In the genomic region with DNA sequence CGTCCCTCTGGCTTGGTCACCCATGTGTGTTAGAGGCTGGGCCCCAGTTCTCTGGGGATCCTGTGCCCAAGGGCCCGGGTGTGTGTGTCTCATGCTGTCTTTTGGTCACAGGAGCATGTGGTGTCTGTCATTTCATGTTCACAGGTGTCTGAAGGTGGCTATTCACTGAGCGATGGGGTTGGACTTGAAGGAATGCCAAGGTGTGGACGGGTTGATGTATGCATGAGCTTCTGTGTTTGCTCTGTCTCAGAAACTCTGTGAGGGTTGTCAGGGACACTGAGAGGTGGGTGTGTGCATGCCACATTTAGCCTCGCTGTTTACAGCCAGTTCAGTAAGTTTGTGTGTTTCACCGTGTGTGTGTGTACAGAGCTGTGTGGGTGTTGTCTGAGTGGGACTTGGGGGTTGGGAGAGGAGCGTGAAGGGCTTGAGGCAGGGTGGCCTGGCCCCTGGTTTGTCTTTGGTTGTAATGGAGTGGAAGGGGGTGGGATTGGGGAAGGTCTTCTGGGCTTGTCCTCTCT, we compare ENCODE assay signal across 1 cellular context.
TF ChIP-seq lines count a peak whose summit lies in the region.

No MANE protein-coding gene starts in this region.

TF ChIP-seq in HepG2, 621 proteins besides CTCF, POLR2A, EP300 and RAD21 (continued from another document and continues in another):
- TF ChIP-seq, protein P1, sequence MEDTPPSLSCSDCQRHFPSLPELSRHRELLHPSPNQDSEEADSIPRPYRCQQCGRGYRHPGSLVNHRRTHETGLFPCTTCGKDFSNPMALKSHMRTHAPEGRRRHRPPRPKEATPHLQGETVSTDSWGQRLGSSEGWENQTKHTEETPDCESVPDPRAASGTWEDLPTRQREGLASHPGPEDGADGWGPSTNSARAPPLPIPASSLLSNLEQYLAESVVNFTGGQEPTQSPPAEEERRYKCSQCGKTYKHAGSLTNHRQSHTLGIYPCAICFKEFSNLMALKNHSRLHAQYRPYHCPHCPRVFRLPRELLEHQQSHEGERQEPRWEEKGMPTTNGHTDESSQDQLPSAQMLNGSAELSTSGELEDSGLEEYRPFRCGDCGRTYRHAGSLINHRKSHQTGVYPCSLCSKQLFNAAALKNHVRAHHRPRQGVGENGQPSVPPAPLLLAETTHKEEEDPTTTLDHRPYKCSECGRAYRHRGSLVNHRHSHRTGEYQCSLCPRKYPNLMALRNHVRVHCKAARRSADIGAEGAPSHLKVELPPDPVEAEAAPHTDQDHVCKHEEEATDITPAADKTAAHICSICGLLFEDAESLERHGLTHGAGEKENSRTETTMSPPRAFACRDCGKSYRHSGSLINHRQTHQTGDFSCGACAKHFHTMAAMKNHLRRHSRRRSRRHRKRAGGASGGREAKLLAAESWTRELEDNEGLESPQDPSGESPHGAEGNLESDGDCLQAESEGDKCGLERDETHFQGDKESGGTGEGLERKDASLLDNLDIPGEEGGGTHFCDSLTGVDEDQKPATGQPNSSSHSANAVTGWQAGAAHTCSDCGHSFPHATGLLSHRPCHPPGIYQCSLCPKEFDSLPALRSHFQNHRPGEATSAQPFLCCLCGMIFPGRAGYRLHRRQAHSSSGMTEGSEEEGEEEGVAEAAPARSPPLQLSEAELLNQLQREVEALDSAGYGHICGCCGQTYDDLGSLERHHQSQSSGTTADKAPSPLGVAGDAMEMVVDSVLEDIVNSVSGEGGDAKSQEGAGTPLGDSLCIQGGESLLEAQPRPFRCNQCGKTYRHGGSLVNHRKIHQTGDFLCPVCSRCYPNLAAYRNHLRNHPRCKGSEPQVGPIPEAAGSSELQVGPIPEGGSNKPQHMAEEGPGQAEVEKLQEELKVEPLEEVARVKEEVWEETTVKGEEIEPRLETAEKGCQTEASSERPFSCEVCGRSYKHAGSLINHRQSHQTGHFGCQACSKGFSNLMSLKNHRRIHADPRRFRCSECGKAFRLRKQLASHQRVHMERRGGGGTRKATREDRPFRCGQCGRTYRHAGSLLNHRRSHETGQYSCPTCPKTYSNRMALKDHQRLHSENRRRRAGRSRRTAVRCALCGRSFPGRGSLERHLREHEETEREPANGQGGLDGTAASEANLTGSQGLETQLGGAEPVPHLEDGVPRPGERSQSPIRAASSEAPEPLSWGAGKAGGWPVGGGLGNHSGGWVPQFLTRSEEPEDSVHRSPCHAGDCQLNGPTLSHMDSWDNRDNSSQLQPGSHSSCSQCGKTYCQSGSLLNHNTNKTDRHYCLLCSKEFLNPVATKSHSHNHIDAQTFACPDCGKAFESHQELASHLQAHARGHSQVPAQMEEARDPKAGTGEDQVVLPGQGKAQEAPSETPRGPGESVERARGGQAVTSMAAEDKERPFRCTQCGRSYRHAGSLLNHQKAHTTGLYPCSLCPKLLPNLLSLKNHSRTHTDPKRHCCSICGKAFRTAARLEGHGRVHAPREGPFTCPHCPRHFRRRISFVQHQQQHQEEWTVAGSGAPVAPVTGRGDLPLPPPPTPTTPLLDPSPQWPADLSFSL (CRISPR knock-in tag; IDR thresholded peaks at IDR 0.05), result no peak
- TF ChIP-seq, protein P2, sequence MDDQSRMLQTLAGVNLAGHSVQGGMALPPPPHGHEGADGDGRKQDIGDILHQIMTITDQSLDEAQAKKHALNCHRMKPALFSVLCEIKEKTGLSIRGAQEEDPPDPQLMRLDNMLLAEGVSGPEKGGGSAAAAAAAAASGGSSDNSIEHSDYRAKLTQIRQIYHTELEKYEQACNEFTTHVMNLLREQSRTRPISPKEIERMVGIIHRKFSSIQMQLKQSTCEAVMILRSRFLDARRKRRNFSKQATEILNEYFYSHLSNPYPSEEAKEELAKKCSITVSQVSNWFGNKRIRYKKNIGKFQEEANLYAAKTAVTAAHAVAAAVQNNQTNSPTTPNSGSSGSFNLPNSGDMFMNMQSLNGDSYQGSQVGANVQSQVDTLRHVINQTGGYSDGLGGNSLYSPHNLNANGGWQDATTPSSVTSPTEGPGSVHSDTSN (CRISPR knock-in tag; IDR thresholded peaks at IDR 0.05; ENCODE audit: borderline replicate concordance), result no peak
- TF ChIP-seq CREB1 (IDR thresholded peaks at IDR 0.05) (no peak), CREB1 (CRISPR knock-in tag; IDR thresholded peaks at IDR 0.05) (no peak), NFKBIZ (CRISPR knock-in tag; IDR thresholded peaks at IDR 0.05) (no peak), ZNF143 (CRISPR knock-in tag; IDR thresholded peaks at IDR 0.05) (no peak), ZNF230 (CRISPR knock-in tag; IDR thresholded peaks at IDR 0.05) (0 out of 2 replicates have a peak, but pooled peaks have one; percentile 58), RBM39 (IDR thresholded peaks at IDR 0.05; ENCODE audit: low read depth, low read length, poor library complexity, severe bottlenecking) (no peak), PCBP2 (optimal IDR thresholded peaks at IDR 0.05; ENCODE audit: low read depth, low read length, poor library complexity, severe bottlenecking) (peak; percentile 29), AHR (CRISPR knock-in tag; IDR thresholded peaks at IDR 0.05) (0 out of 2 replicates have a peak, but pooled peaks have one; percentile 42), ZNF263 (CRISPR knock-in tag; IDR thresholded peaks at IDR 0.05) (no peak), TBX2 (CRISPR knock-in tag; IDR thresholded peaks at IDR 0.05; ENCODE audit: borderline replicate concordance) (peak; percentile 76), FOXA1 (IDR thresholded peaks at IDR 0.05) (no peak), FOXA1 (CRISPR knock-in tag; IDR thresholded peaks at IDR 0.05) (peak; percentile 63), ZNF101 (CRISPR knock-in tag; IDR thresholded peaks at IDR 0.05; ENCODE audit: borderline replicate concordance, low read depth) (0 out of 2 replicates have a peak, but pooled peaks have one; percentile 66), ZNF564 (CRISPR knock-in tag; IDR thresholded peaks at IDR 0.05) (0 out of 2 replicates have a peak, but pooled peaks have one; percentile 10), MAZ (IDR thresholded peaks at IDR 0.05; ENCODE audit: borderline replicate concordance, low read depth, low read length) (no peak), MAZ (CRISPR knock-in tag; IDR thresholded peaks at IDR 0.05; ENCODE audit: low read depth) (no peak), ZNF776 (CRISPR knock-in tag; IDR thresholded peaks at IDR 0.05) (0 out of 2 replicates have a peak, but pooled peaks have one; percentile 53), ZNF138 (CRISPR knock-in tag; IDR thresholded peaks at IDR 0.05; ENCODE audit: low read depth) (peak; percentile 28; the same call in 1 of the 2 replicates), ZNF225 (CRISPR knock-in tag; IDR thresholded peaks at IDR 0.05) (no peak), ZNF468 (CRISPR knock-in tag; IDR thresholded peaks at IDR 0.05) (0 out of 2 replicates have a peak, but pooled peaks have one; percentile 63), SMAD1 (CRISPR knock-in tag; IDR thresholded peaks at IDR 0.05; ENCODE audit: borderline replicate concordance, low read depth) (no peak), NONO (IDR thresholded peaks at IDR 0.05) (no peak), NONO (CRISPR knock-in tag; conservative IDR thresholded peaks at IDR 0.05) (peak; percentile 57), TGIF2 (CRISPR knock-in tag; IDR thresholded peaks at IDR 0.05) (no peak), KLF16 (CRISPR knock-in tag; IDR thresholded peaks at IDR 0.05) (peak in 1 of 2 experiments; percentile 49; a peak in 1 of 4 replicates), FOXP1 (IDR thresholded peaks at IDR 0.05) (no peak), FOXP1 (CRISPR knock-in tag; IDR thresholded peaks at IDR 0.05) (peak; percentile 62), ARNTL (CRISPR knock-in tag; IDR thresholded peaks at IDR 0.05) (peak; percentile 0; the same call in 1 of the 2 replicates), SAP130 (CRISPR knock-in tag; IDR thresholded peaks at IDR 0.05; ENCODE audit: low read depth) (peak; percentile 73), ZNF569 (CRISPR knock-in tag; IDR thresholded peaks at IDR 0.05; ENCODE audit: borderline replicate concordance) (no peak), HOXA3 (CRISPR knock-in tag; IDR thresholded peaks at IDR 0.05) (0 out of 2 replicates have a peak, but pooled peaks have one; percentile 4)
- TF ChIP-seq, protein P3, sequence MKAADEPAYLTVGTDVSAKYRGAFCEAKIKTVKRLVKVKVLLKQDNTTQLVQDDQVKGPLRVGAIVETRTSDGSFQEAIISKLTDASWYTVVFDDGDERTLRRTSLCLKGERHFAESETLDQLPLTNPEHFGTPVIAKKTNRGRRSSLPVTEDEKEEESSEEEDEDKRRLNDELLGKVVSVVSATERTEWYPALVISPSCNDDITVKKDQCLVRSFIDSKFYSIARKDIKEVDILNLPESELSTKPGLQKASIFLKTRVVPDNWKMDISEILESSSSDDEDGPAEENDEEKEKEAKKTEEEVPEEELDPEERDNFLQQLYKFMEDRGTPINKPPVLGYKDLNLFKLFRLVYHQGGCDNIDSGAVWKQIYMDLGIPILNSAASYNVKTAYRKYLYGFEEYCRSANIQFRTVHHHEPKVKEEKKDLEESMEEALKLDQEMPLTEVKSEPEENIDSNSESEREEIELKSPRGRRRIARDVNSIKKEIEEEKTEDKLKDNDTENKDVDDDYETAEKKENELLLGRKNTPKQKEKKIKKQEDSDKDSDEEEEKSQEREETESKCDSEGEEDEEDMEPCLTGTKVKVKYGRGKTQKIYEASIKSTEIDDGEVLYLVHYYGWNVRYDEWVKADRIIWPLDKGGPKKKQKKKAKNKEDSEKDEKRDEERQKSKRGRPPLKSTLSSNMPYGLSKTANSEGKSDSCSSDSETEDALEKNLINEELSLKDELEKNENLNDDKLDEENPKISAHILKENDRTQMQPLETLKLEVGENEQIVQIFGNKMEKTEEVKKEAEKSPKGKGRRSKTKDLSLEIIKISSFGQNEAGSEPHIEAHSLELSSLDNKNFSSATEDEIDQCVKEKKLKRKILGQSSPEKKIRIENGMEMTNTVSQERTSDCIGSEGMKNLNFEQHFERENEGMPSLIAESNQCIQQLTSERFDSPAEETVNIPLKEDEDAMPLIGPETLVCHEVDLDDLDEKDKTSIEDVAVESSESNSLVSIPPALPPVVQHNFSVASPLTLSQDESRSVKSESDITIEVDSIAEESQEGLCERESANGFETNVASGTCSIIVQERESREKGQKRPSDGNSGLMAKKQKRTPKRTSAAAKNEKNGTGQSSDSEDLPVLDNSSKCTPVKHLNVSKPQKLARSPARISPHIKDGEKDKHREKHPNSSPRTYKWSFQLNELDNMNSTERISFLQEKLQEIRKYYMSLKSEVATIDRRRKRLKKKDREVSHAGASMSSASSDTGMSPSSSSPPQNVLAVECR (CRISPR knock-in tag; IDR thresholded peaks at IDR 0.05; ENCODE audit: borderline replicate concordance), result peak; percentile 47; the same call in 1 of the 2 replicates
- TF ChIP-seq, protein P4, sequence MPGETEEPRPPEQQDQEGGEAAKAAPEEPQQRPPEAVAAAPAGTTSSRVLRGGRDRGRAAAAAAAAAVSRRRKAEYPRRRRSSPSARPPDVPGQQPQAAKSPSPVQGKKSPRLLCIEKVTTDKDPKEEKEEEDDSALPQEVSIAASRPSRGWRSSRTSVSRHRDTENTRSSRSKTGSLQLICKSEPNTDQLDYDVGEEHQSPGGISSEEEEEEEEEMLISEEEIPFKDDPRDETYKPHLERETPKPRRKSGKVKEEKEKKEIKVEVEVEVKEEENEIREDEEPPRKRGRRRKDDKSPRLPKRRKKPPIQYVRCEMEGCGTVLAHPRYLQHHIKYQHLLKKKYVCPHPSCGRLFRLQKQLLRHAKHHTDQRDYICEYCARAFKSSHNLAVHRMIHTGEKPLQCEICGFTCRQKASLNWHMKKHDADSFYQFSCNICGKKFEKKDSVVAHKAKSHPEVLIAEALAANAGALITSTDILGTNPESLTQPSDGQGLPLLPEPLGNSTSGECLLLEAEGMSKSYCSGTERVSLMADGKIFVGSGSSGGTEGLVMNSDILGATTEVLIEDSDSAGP (CRISPR knock-in tag; IDR thresholded peaks at IDR 0.05; ENCODE audit: borderline replicate concordance), result 0 out of 2 replicates have a peak, but pooled peaks have one; percentile 14
- TF ChIP-seq, protein P5, sequence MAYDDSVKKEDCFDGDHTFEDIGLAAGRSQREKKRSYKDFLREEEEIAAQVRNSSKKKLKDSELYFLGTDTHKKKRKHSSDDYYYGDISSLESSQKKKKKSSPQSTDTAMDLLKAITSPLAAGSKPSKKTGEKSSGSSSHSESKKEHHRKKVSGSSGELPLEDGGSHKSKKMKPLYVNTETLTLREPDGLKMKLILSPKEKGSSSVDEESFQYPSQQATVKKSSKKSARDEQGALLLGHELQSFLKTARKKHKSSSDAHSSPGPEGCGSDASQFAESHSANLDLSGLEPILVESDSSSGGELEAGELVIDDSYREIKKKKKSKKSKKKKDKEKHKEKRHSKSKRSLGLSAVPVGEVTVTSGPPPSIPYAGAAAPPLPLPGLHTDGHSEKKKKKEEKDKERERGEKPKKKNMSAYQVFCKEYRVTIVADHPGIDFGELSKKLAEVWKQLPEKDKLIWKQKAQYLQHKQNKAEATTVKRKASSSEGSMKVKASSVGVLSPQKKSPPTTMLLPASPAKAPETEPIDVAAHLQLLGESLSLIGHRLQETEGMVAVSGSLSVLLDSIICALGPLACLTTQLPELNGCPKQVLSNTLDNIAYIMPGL (CRISPR knock-in tag; IDR thresholded peaks at IDR 0.05; ENCODE audit: borderline replicate concordance in 1 of 2, low read depth in 1 of 2), result no peak
- TF ChIP-seq, protein P6, sequence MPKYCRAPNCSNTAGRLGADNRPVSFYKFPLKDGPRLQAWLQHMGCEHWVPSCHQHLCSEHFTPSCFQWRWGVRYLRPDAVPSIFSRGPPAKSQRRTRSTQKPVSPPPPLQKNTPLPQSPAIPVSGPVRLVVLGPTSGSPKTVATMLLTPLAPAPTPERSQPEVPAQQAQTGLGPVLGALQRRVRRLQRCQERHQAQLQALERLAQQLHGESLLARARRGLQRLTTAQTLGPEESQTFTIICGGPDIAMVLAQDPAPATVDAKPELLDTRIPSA (CRISPR knock-in tag; IDR thresholded peaks at IDR 0.05; ENCODE audit: borderline replicate concordance), result no peak
- TF ChIP-seq, protein P7, sequence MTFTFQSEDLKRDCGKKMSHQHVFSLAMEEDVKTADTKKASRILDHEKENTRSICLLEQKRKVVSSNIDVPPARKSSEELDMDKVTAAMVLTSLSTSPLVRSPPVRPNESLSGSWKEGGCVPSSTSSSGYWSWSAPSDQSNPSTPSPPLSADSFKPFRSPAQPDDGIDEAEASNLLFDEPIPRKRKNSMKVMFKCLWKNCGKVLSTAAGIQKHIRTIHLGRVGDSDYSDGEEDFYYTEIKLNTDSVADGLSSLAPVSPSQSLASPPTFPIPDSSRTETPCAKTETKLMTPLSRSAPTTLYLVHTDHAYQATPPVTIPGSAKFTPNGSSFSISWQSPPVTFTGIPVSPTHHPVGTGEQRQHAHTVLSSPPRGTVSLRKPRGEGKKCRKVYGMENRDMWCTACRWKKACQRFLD (CRISPR knock-in tag; IDR thresholded peaks at IDR 0.05; ENCODE audit: borderline replicate concordance), result 0 out of 2 replicates have a peak, but pooled peaks have one; percentile 7
- TF ChIP-seq, protein P8, sequence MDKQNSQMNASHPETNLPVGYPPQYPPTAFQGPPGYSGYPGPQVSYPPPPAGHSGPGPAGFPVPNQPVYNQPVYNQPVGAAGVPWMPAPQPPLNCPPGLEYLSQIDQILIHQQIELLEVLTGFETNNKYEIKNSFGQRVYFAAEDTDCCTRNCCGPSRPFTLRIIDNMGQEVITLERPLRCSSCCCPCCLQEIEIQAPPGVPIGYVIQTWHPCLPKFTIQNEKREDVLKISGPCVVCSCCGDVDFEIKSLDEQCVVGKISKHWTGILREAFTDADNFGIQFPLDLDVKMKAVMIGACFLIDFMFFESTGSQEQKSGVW (CRISPR knock-in tag; IDR thresholded peaks at IDR 0.05; ENCODE audit: borderline replicate concordance), result no peak
- TF ChIP-seq, protein P9, sequence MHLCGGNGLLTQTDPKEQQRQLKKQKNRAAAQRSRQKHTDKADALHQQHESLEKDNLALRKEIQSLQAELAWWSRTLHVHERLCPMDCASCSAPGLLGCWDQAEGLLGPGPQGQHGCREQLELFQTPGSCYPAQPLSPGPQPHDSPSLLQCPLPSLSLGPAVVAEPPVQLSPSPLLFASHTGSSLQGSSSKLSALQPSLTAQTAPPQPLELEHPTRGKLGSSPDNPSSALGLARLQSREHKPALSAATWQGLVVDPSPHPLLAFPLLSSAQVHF (CRISPR knock-in tag; IDR thresholded peaks at IDR 0.05), result no peak
